Comparison of ENCODE assay signal across 8 cellular contexts in genomic region chr19:42175952-42176648, GRCh38. TPM values are rescaled to one million over a fixed set of nuclear protein-coding genes. Genes with fewer than 3 reads are reported as not detected.
DNase-seq lines count a peak whose midpoint lies in the region; ATAC-seq and TF ChIP-seq lines count a peak whose summit lies in the region.

No MANE protein-coding gene starts in this region.

- TF ChIP-seq CTCF in ascending aorta (IDR thresholded peaks at IDR 0.05), result no peak

- H3K27ac ChIP-seq in ascending aorta (peak overlapping the region in 1 of 2 donors; percentile 13), substantia nigra (ENCODE audit: low read depth, low read length, poor library complexity, severe bottlenecking) (peak overlapping the region; percentile 40)

- H3K4me1 ChIP-seq in ascending aorta, result peaks cover 5 to 14% of the 10 kb centered on the region in 2 donors

- peak; percentile 62 for DNase-seq in Daoy (ENCODE audit: low read depth)
- peak; percentile 63 for DNase-seq in NCI-H146 (lab: John Stamatoyannopoulos, UW)
- no peak for DNase-seq in ascending aorta (ENCODE audit: low spot score in 2 of 2)
- DNase-seq in iris pigment epithelial cell (ENCODE audit: low read depth), result peak; percentile 36
- DNase-seq in substantia nigra (lab: John Stamatoyannopoulos, UW), result peak in 5 of 49 donors; percentile 6 to 42 (median 17)
- DNase-seq in cerebellar nuclear complex (lab: John Stamatoyannopoulos, UW), result no peak

- H3K9me3 ChIP-seq in ascending aorta, result no peaks in the 10 kb centered on the region

- peaks cover 12% of the 10 kb centered on the region for H3K27me3 ChIP-seq in ascending aorta

- intact Hi-C loops in ascending aorta (cut with DNase I), result no loop called here

- ATAC-seq in GM21619 (IDR thresholded peaks at IDR 0.05; ENCODE audit: unreplicated experiment) (no peak), GM19467 (IDR thresholded peaks at IDR 0.05; ENCODE audit: unreplicated experiment) (no peak)

- no peaks in the 10 kb centered on the region for H3K36me3 ChIP-seq in ascending aorta

- peak overlapping the region; percentile 55 to 73 for H3K4me3 ChIP-seq in ascending aorta

RNA-seq across cellular contexts. Expression of gene DEDD2, which starts 41.4 kb away (rescaled TPM):
- 33.7 and 39.0 TPM in 2 replicates for total RNA-seq in Daoy (2014; rRNA removed; shearing (Covaris generic))
- total RNA-seq in ascending aorta, result 30.2 TPM

RNA-seq across cellular contexts. Expression of gene POU2F2, which starts 43.9 kb away (rescaled TPM):
- total RNA-seq in Daoy (2014; rRNA removed; shearing (Covaris generic)), result 0.69 and 3.1 TPM in 2 replicates
- not detected for total RNA-seq in ascending aorta

RNA-seq across cellular contexts. Expression of gene ZNF526, which starts 44.0 kb away (rescaled TPM):
- total RNA-seq in Daoy (2014; rRNA removed; shearing (Covaris generic)), result 4.3 and 9.1 TPM in 2 replicates
- 7.0 TPM for total RNA-seq in ascending aorta

Comparison
In these comparisons a context has a peak if more than half of its experiments do, and no peak if none do; other contexts are left out.
1. DNase-seq: peak in Daoy (single experiment), NCI-H146 (single experiment) and iris pigment epithelial cell (single experiment); none in ascending aorta (0 of 2) and cerebellar nuclear complex (0 of 2).